24 cellular contexts compared by ENCODE assay signal in genomic region chr11:132186193-132186592, GRCh38.
"Had no signal": no experiment of that assay in that cellular context is flagged by ENCODE, and none has a peak within 500 bp of the region (broad histone marks: within the 10 kb centered on the region; RNA-seq: fewer than 3 reads in every experiment).

No MANE protein-coding gene starts in this region.

- DNase-seq: activated B cell treated with CpG ODN at 0.5 μM for 24 hours; activated CD4-positive, alpha-beta memory T cell treated with anti-CD3 and anti-CD28 coated beads for 36 hours; activated CD4-positive, alpha-beta T cell treated with anti-CD3 and anti-CD28 coated beads, Interleukin-2, amount 10 ng/mL, durations not matched to agents 24 days and 14 days; activated CD8-positive, alpha-beta memory T cell treated with anti-CD3 and anti-CD28 coated beads, Interleukin-2, amount 10 ng/mL, durations not matched to agents 7 days and 5 days; activated CD8-positive, alpha-beta memory T cell treated with anti-CD3 and anti-CD28 coated beads, Interleukin-2, amount 50 U/mL, for 4 hours; activated CD8-positive, alpha-beta T cell treated with anti-CD3 and anti-CD28 coated beads, Interleukin-2, amount 10 ng/mL, durations not matched to agents 7 days and 5 days; activated effector memory CD4-positive, alpha-beta T cell treated with anti-CD3 and anti-CD28 coated beads, Interleukin-2, amount 50 U/mL, for 16 hours; activated naive CD4-positive, alpha-beta T cell treated with anti-CD3 and anti-CD28 coated beads for 36 hours; activated naive CD8-positive, alpha-beta T cell treated with anti-CD3 and anti-CD28 coated beads for 36 hours; activated naive CD8-positive, alpha-beta T cell treated with anti-CD3 and anti-CD28 coated beads, Interleukin-2, amount 50 U/mL, for 24 hours; activated T-cell treated with anti-CD3 and anti-CD28 coated beads, Interleukin-2, amount 50 U/mL, for 1 hour; activated T-cell treated with anti-CD3 and anti-CD28 coated beads, Interleukin-2, amount 50 U/mL, for 48 hours; adrenal gland; aorta; body of pancreas; cerebellar nuclear complex; effector CD4-positive, alpha-beta T cell; effector memory CD8-positive, alpha-beta T cell; foreskin keratinocyte; gastrocnemius medialis; heart right ventricle; T-helper 17 cell; T1000 had no signal

- ATAC-seq: activated CD4-positive, CD25-positive, alpha-beta regulatory T cell treated with anti-CD3 and anti-CD28 coated beads, Interleukin-2, amount 50 U/mL, for 24 hours; activated CD8-positive, alpha-beta memory T cell treated with anti-CD3 and anti-CD28 coated beads, Interleukin-2, amount 10 ng/mL, durations not matched to agents 7 days and 5 days; activated CD8-positive, alpha-beta T cell treated with anti-CD3 and anti-CD28 coated beads, Interleukin-2, amount 10 ng/mL, durations not matched to agents 7 days and 5 days; activated naive CD8-positive, alpha-beta T cell treated with anti-CD3 and anti-CD28 coated beads, Interleukin-2, amount 50 U/mL, for 24 hours; body of pancreas; effector memory CD8-positive, alpha-beta T cell; foreskin keratinocyte; gastrocnemius medialis; heart right ventricle; T-helper 17 cell had no signal
